In genomic region chr2:162074937-162075688, GRCh38 we compare ENCODE assay signal across 10 cellular contexts. TPM values are rescaled to one million over a fixed set of nuclear protein-coding genes. Genes with fewer than 3 reads are reported as not detected.
DNase-seq lines count a peak whose midpoint lies in the region; ATAC-seq and TF ChIP-seq lines count a peak whose summit lies in the region.
"Had no signal": no experiment of that assay in that cellular context is flagged by ENCODE, and none has a peak within 500 bp of the region (broad histone marks: within the 10 kb centered on the region; RNA-seq: fewer than 3 reads in every experiment).

No MANE protein-coding gene starts in this region.

- CTCF ChIA-PET in CD8-positive, alpha-beta memory T cell (lab: Charles Lee): interaction anchor here (1.0 to 1.6 kb wide), 2 partner anchors 16 to 68 kb away, joined by 3 to 4 read pairs; no protein-coding TSS in a partner anchor
- CTCF ChIA-PET in HCT116 (lab: Charles Lee): no interaction called here
- CTCF ChIA-PET in activated CD8-positive, alpha-beta T cell treated with anti-CD3 and anti-CD28 coated beads for 36 hours (lab: Charles Lee): interaction anchor here (1.1 to 4.8 kb wide), 3 partner anchors 10 to 15 kb away, joined by 3 to 26 read pairs (median 3); no protein-coding TSS in a partner anchor

- no peak overlapping the region for H3K9ac ChIP-seq in HCT116 (ENCODE audit: low read length)

- H3K9me3 ChIP-seq in CD8-positive, alpha-beta memory T cell (ENCODE audit: low read length): no peaks in the 10 kb centered on the region
- no peaks in the 10 kb centered on the region for H3K9me3 ChIP-seq in HCT116 (ENCODE audit: control insufficient read depth in 1 of 2, insufficient read depth in 1 of 2, low read depth in 1 of 2, low read length in 2 of 2)
- H3K9me3 ChIP-seq: colonic mucosa had no signal

- peaks cover 7 to 25% (median 24%) of the 10 kb centered on the region in 5 donors for H3K9me3 Mint-ChIP-seq in CD8-positive, alpha-beta memory T cell
- H3K9me3 Mint-ChIP-seq in activated CD8-positive, alpha-beta T cell treated with anti-CD3 and anti-CD28 coated beads for 36 hours: peaks cover 24% of the 10 kb centered on the region
- H3K9me3 Mint-ChIP-seq in naive B cell: peaks cover 6 to 28% (median 18%) of the 10 kb centered on the region in 7 donors

- peaks cover 10 to 11% of the 10 kb centered on the region in 2 donors for H3K27me3 Mint-ChIP-seq in CD8-positive, alpha-beta memory T cell
- no peaks in the 10 kb centered on the region for H3K27me3 Mint-ChIP-seq in activated CD8-positive, alpha-beta T cell treated with anti-CD3 and anti-CD28 coated beads for 36 hours
- peaks cover 37 to 58% (median 46%) of the 10 kb centered on the region in 3 donors for H3K27me3 Mint-ChIP-seq in naive B cell

- RAD21 ChIA-PET in HCT116 (lab: Charles Lee; ENCODE audit: low non-redundant PET in 1 of 2, low total read pairs in 2 of 2, uncharacterized antibody in 2 of 2, unreplicated experiment in 2 of 2): no interaction called here

- BruUV-seq in HCT116 (replicated peaks; lab: Mats Ljungman, UMichigan): no TSS peak

- peaks cover 31 to 48% (median 43%) of the 10 kb centered on the region in 3 donors for H3K4me1 Mint-ChIP-seq in CD8-positive, alpha-beta memory T cell
- H3K4me1 Mint-ChIP-seq in activated CD8-positive, alpha-beta T cell treated with anti-CD3 and anti-CD28 coated beads for 36 hours (ENCODE audit: low read depth): peaks cover 42% of the 10 kb centered on the region
- peaks cover 9 to 17% (median 15%) of the 10 kb centered on the region in 3 donors for H3K4me1 Mint-ChIP-seq in naive B cell

- peak overlapping the region in 6 of 8 donors; percentile 35 to 93 (median 79) for H3K27ac Mint-ChIP-seq in CD8-positive, alpha-beta memory T cell
- no peak overlapping the region for H3K27ac Mint-ChIP-seq in activated CD8-positive, alpha-beta T cell treated with anti-CD3 and anti-CD28 coated beads for 36 hours
- no peak overlapping the region for H3K27ac Mint-ChIP-seq in naive B cell

- TF ChIP-seq CTCF in HCT116 (IDR thresholded peaks at IDR 0.05 in 2 of 3, conservative IDR thresholded peaks at IDR 0.05 in 1 of 3; ENCODE audit: borderline replicate concordance in 1 of 3, insufficient read depth in 1 of 3, low read depth in 2 of 3, low read length in 2 of 3): no peak
- TF ChIP-seq CTCF in activated CD8-positive, alpha-beta T cell treated with anti-CD3 and anti-CD28 coated beads for 36 hours (IDR thresholded peaks at IDR 0.05): no peak

- H3K36me3 ChIP-seq in CD8-positive, alpha-beta memory T cell (ENCODE audit: insufficient read depth, low read length): no peaks in the 10 kb centered on the region
- H3K36me3 ChIP-seq in HCT116 (ENCODE audit: control insufficient read depth in 1 of 2, insufficient read depth in 2 of 2, low read length in 2 of 2): no peaks in the 10 kb centered on the region
- H3K36me3 ChIP-seq: colonic mucosa had no signal

- no peak for ATAC-seq in HCT116
- no peak for ATAC-seq in activated CD8-positive, alpha-beta T cell treated with anti-CD3 and anti-CD28 coated beads for 36 hours
- no peak for ATAC-seq in naive B cell (ENCODE audit: low read depth in 2 of 2)

- no peak overlapping the region for H3K4me2 ChIP-seq in HCT116 (ENCODE audit: low read length)

- peak overlapping the region; percentile 89 to 99 (median 96) for H3K4me3 Mint-ChIP-seq in CD8-positive, alpha-beta memory T cell
- H3K4me3 Mint-ChIP-seq in activated CD8-positive, alpha-beta T cell treated with anti-CD3 and anti-CD28 coated beads for 36 hours: peak overlapping the region; percentile 88
- H3K4me3 Mint-ChIP-seq in naive B cell: peak overlapping the region in 7 of 8 donors; percentile 2 to 82 (median 67)

- no peaks in the 10 kb centered on the region for H4K20me1 ChIP-seq in HCT116 (ENCODE audit: insufficient read depth)

- H3K27me3 ChIP-seq in CD8-positive, alpha-beta memory T cell (ENCODE audit: insufficient read depth, low read length, poor library complexity, severe bottlenecking): no peaks in the 10 kb centered on the region
- no peaks in the 10 kb centered on the region for H3K27me3 ChIP-seq in HCT116 (ENCODE audit: insufficient read depth, low read length)
- H3K27me3 ChIP-seq: colonic mucosa had no signal

- no peak for TF ChIP-seq RAD21 in HCT116 (IDR thresholded peaks at IDR 0.05; ENCODE audit: low read depth)

- H3K4me3 ChIP-seq in CD8-positive, alpha-beta memory T cell (ENCODE audit: low read length): no peak overlapping the region
- H3K4me3 ChIP-seq in HCT116 (replicated peaks in 1 of 2; ENCODE audit: low read depth in 1 of 2, low read length in 2 of 2): no peak overlapping the region

- TF ChIP-seq POLR2A in HCT116 (IDR thresholded peaks at IDR 0.05; ENCODE audit: borderline replicate concordance, extremely low read depth, insufficient read depth, insufficient read length): no peak

- no peaks in the 10 kb centered on the region for H3K9me2 ChIP-seq in HCT116 (ENCODE audit: insufficient read depth)

- POLR2A ChIA-PET in CD8-positive, alpha-beta memory T cell (lab: Charles Lee): no interaction called here
- POLR2A ChIA-PET in HCT116 (lab: Charles Lee): no interaction called here
- POLR2A ChIA-PET in activated CD8-positive, alpha-beta T cell treated with anti-CD3 and anti-CD28 coated beads for 36 hours (lab: Charles Lee): interaction anchor here (1.0 to 5.9 kb wide), 3 partner anchors 15 to 105 kb away, joined by 3 to 65 read pairs (median 4); no protein-coding TSS in a partner anchor

- H3K4me1 ChIP-seq in CD8-positive, alpha-beta memory T cell (ENCODE audit: insufficient read depth, low read length): peaks cover 29% of the 10 kb centered on the region
- peaks cover 10 to 15% of the 10 kb centered on the region in 2 experiments; a peak in 3 of 4 replicates for H3K4me1 ChIP-seq in HCT116 (ENCODE audit: control insufficient read depth in 1 of 2, insufficient read depth in 2 of 2, low read length in 2 of 2)
- H3K4me1 ChIP-seq: colonic mucosa had no signal

- no peaks in the 10 kb centered on the region for H3K79me2 ChIP-seq in HCT116 (ENCODE audit: insufficient read depth, low read length)

- H2AFZ ChIP-seq in HCT116 (ENCODE audit: low read depth, low read length, poor library complexity, severe bottlenecking): peak overlapping the region; percentile 83

- H3K36me3 Mint-ChIP-seq in CD8-positive, alpha-beta memory T cell: peaks cover 8 to 23% (median 8%) of the 10 kb centered on the region in 3 donors
- peaks cover 39% of the 10 kb centered on the region for H3K36me3 Mint-ChIP-seq in activated CD8-positive, alpha-beta T cell treated with anti-CD3 and anti-CD28 coated beads for 36 hours (ENCODE audit: low read depth)
- no peaks in the 10 kb centered on the region for H3K36me3 Mint-ChIP-seq in naive B cell

- intact Hi-C loops in HCT116 (cut with micrococcal nuclease): no loop called here
- intact Hi-C loops in activated CD8-positive, alpha-beta T cell treated with anti-CD3 and anti-CD28 coated beads for 36 hours (cut with micrococcal nuclease): no loop called here

- DNase-seq in CD8-positive, alpha-beta memory T cell: no peak
- DNase-seq in HCT116 (ENCODE audit: low read depth, low spot score): no peak
- no peak for DNase-seq in activated CD8-positive, alpha-beta T cell treated with anti-CD3 and anti-CD28 coated beads for 36 hours
- no peak for DNase-seq in naive B cell
- no peak for DNase-seq in NCI-H1092 (lab: John Stamatoyannopoulos, UW)
- no peak for DNase-seq in SKM-1 (lab: John Stamatoyannopoulos, UW; ENCODE audit: unreplicated experiment)
- DNase-seq in DMS153 (lab: John Stamatoyannopoulos, UW): no peak
- DNase-seq: colonic mucosa; NCI-H446; stimulated activated CD4-positive, alpha-beta T cell treated with anti-CD3 and anti-CD28 coated beads, Interleukin-2, amount 100 ng/mL, for 24 hours had no signal

- no peak overlapping the region for H3K27ac ChIP-seq in CD8-positive, alpha-beta memory T cell (ENCODE audit: low read depth, low read length)
- no peak overlapping the region for H3K27ac ChIP-seq in HCT116 (ENCODE audit: low read depth, low read length)
- H3K27ac ChIP-seq: colonic mucosa had no signal

TF ChIP-seq in HCT116, 20 proteins besides CTCF, POLR2A, EP300 and RAD21 (continues in another document):
- TF ChIP-seq CBX3 (IDR thresholded peaks at IDR 0.05; ENCODE audit: low read depth): no peak
- TF ChIP-seq ELF1 (IDR thresholded peaks at IDR 0.05; ENCODE audit: borderline replicate concordance, low read depth): no peak
- TF ChIP-seq ZNF274 (IDR thresholded peaks at IDR 0.05; ENCODE audit: low read depth, low read length): no peak
- TF ChIP-seq TCF7L2 (IDR thresholded peaks at IDR 0.05; ENCODE audit: borderline replicate concordance, extremely low read depth, insufficient read depth, insufficient read length): no peak
- no peak for TF ChIP-seq REST (IDR thresholded peaks at IDR 0.05; ENCODE audit: low read depth)
- no peak for TF ChIP-seq SIN3A (IDR thresholded peaks at IDR 0.05; ENCODE audit: low read depth)

RNA-seq across cellular contexts. Expression of gene DPP4, which starts 1.1 kb away (rescaled TPM):
- total RNA-seq in CD8-positive, alpha-beta memory T cell: 10 to 100 TPM; 14.6 to 15.4 TPM
- polyA plus RNA-seq in CD8-positive, alpha-beta memory T cell: 71.7 TPM
- total RNA-seq in HCT116 (2021; ENCODE audit: unreplicated experiment): 3.6 TPM
- 2.4 and 4.6 TPM in 2 replicates for polyA plus RNA-seq in HCT116 (2012)
- 10 to 100 TPM; 25.9 to 26.4 TPM for total RNA-seq in activated CD8-positive, alpha-beta T cell treated with anti-CD3 and anti-CD28 coated beads for 36 hours
- 1 to 10 TPM in 1 of 6 donors, under 1 TPM in 5; 0.05 to 1.3 (median 0.51) TPM for polyA plus RNA-seq in naive B cell (ENCODE audit: low read depth in 6 of 6)

Comparison
In these comparisons a context has a peak if more than half of its experiments do, and no peak if none do; other contexts are left out.
1. H3K27ac Mint-ChIP-seq: peak in CD8-positive, alpha-beta memory T cell (6 of 8); none in activated CD8-positive, alpha-beta T cell treated with anti-CD3 and anti-CD28 coated beads for 36 hours (single experiment) and naive B cell (0 of 6).
2. Peak in every context shown above with its lines, with median percentiles within 50 percentile points of each other: H3K4me3 Mint-ChIP-seq.